1 cellular context compared by ENCODE assay signal in genomic region chr20:57547250-57547649, GRCh38.
TF ChIP-seq lines count a peak whose summit lies in the region.

No MANE protein-coding gene starts in this region.

TF ChIP-seq in HepG2, 621 proteins besides CTCF, POLR2A, EP300 and RAD21 (continued from another document and continues in another):
- TF ChIP-seq ZBTB2 (CRISPR knock-in tag; IDR thresholded peaks at IDR 0.05; ENCODE audit: low read depth) (no peak), PPARG (CRISPR knock-in tag; conservative IDR thresholded peaks at IDR 0.05) (0 out of 2 replicates have a peak, but pooled peaks have one; percentile 13), CHD2 (IDR thresholded peaks at IDR 0.05; ENCODE audit: low read depth, low read length) (no peak), ZNF335 (CRISPR knock-in tag; IDR thresholded peaks at IDR 0.05) (no peak), GPBP1L1 (CRISPR knock-in tag; IDR thresholded peaks at IDR 0.05) (no peak), KDM6A (CRISPR knock-in tag; IDR thresholded peaks at IDR 0.05; ENCODE audit: low read depth) (0 out of 2 replicates have a peak, but pooled peaks have one; percentile 68), ZMYM3 (CRISPR knock-in tag; IDR thresholded peaks at IDR 0.05) (peak; percentile 63; the same call in 1 of the 2 replicates), IRF9 (CRISPR knock-in tag; IDR thresholded peaks at IDR 0.05; ENCODE audit: borderline replicate concordance) (no peak; the same call in 1 of the 2 replicates), ZNF766 (CRISPR knock-in tag; IDR thresholded peaks at IDR 0.05; ENCODE audit: borderline replicate concordance) (no peak), CBX1 (IDR thresholded peaks at IDR 0.05; ENCODE audit: low read depth) (no peak), ZNF460 (CRISPR knock-in tag; IDR thresholded peaks at IDR 0.05; ENCODE audit: borderline replicate concordance) (no peak), FLYWCH1 (CRISPR knock-in tag; IDR thresholded peaks at IDR 0.05) (no peak), BRF2 (CRISPR knock-in tag; IDR thresholded peaks at IDR 0.05) (no peak), CENPT (CRISPR knock-in tag; IDR thresholded peaks at IDR 0.05; ENCODE audit: low read depth) (no peak), ELF4 (CRISPR knock-in tag; IDR thresholded peaks at IDR 0.05; ENCODE audit: borderline replicate concordance) (no peak), DR1 (CRISPR knock-in tag; IDR thresholded peaks at IDR 0.05) (no peak), SP140L (CRISPR knock-in tag; IDR thresholded peaks at IDR 0.05; ENCODE audit: borderline replicate concordance) (no peak), ZFYVE20 (CRISPR knock-in tag; IDR thresholded peaks at IDR 0.05; ENCODE audit: borderline replicate concordance, low read depth) (no peak), PLSCR1 (CRISPR knock-in tag; IDR thresholded peaks at IDR 0.05; ENCODE audit: borderline replicate concordance) (no peak), GRHL1 (CRISPR knock-in tag; conservative IDR thresholded peaks at IDR 0.05) (no peak), ZZZ3 (CRISPR knock-in tag; IDR thresholded peaks at IDR 0.05; ENCODE audit: borderline replicate concordance) (no peak), HNRNPK (IDR thresholded peaks at IDR 0.05; ENCODE audit: low read depth, low read length, poor library complexity, severe bottlenecking) (no peak), ZNF841 (CRISPR knock-in tag; IDR thresholded peaks at IDR 0.05; ENCODE audit: borderline replicate concordance) (no peak), ZC3H4 (CRISPR knock-in tag; IDR thresholded peaks at IDR 0.05; ENCODE audit: borderline replicate concordance) (no peak), KDM2A (CRISPR knock-in tag; IDR thresholded peaks at IDR 0.05; ENCODE audit: borderline replicate concordance, low read depth) (no peak; the same call in 1 of the 2 replicates), E2F5 (CRISPR knock-in tag; conservative IDR thresholded peaks at IDR 0.05) (no peak), KLF15 (CRISPR knock-in tag; IDR thresholded peaks at IDR 0.05; ENCODE audit: borderline replicate concordance) (no peak), PAX8 (CRISPR knock-in tag; IDR thresholded peaks at IDR 0.05; ENCODE audit: borderline replicate concordance) (no peak), FOXC1 (CRISPR knock-in tag; IDR thresholded peaks at IDR 0.05; ENCODE audit: borderline replicate concordance) (no peak), ZNF564 (CRISPR knock-in tag; IDR thresholded peaks at IDR 0.05) (no peak), GPN1 (CRISPR knock-in tag; IDR thresholded peaks at IDR 0.05; ENCODE audit: borderline replicate concordance) (no peak), ZNF3 (CRISPR knock-in tag; IDR thresholded peaks at IDR 0.05) (no peak), ADNP (CRISPR knock-in tag; IDR thresholded peaks at IDR 0.05) (no peak), NR3C1 (CRISPR knock-in tag; IDR thresholded peaks at IDR 0.05) (no peak), GABPB1 (CRISPR knock-in tag; IDR thresholded peaks at IDR 0.05) (peak; percentile 49), ZBTB10 (CRISPR knock-in tag; IDR thresholded peaks at IDR 0.05; ENCODE audit: borderline replicate concordance) (no peak)
- TF ChIP-seq, protein P1, sequence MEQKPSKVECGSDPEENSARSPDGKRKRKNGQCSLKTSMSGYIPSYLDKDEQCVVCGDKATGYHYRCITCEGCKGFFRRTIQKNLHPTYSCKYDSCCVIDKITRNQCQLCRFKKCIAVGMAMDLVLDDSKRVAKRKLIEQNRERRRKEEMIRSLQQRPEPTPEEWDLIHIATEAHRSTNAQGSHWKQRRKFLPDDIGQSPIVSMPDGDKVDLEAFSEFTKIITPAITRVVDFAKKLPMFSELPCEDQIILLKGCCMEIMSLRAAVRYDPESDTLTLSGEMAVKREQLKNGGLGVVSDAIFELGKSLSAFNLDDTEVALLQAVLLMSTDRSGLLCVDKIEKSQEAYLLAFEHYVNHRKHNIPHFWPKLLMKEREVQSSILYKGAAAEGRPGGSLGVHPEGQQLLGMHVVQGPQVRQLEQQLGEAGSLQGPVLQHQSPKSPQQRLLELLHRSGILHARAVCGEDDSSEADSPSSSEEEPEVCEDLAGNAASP (CRISPR knock-in tag; IDR thresholded peaks at IDR 0.05; ENCODE audit: borderline replicate concordance) = peak; percentile 44; the same call in 1 of the 2 replicates
- TF ChIP-seq, protein P2, sequence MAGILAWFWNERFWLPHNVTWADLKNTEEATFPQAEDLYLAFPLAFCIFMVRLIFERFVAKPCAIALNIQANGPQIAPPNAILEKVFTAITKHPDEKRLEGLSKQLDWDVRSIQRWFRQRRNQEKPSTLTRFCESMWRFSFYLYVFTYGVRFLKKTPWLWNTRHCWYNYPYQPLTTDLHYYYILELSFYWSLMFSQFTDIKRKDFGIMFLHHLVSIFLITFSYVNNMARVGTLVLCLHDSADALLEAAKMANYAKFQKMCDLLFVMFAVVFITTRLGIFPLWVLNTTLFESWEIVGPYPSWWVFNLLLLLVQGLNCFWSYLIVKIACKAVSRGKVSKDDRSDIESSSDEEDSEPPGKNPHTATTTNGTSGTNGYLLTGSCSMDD (CRISPR knock-in tag; IDR thresholded peaks at IDR 0.05) = no peak
- TF ChIP-seq, protein P3, sequence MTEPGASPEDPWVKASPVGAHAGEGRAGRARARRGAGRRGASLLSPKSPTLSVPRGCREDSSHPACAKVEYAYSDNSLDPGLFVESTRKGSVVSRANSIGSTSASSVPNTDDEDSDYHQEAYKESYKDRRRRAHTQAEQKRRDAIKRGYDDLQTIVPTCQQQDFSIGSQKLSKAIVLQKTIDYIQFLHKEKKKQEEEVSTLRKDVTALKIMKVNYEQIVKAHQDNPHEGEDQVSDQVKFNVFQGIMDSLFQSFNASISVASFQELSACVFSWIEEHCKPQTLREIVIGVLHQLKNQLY (CRISPR knock-in tag; IDR thresholded peaks at IDR 0.05) = peak; percentile 99
- TF ChIP-seq, protein P4, sequence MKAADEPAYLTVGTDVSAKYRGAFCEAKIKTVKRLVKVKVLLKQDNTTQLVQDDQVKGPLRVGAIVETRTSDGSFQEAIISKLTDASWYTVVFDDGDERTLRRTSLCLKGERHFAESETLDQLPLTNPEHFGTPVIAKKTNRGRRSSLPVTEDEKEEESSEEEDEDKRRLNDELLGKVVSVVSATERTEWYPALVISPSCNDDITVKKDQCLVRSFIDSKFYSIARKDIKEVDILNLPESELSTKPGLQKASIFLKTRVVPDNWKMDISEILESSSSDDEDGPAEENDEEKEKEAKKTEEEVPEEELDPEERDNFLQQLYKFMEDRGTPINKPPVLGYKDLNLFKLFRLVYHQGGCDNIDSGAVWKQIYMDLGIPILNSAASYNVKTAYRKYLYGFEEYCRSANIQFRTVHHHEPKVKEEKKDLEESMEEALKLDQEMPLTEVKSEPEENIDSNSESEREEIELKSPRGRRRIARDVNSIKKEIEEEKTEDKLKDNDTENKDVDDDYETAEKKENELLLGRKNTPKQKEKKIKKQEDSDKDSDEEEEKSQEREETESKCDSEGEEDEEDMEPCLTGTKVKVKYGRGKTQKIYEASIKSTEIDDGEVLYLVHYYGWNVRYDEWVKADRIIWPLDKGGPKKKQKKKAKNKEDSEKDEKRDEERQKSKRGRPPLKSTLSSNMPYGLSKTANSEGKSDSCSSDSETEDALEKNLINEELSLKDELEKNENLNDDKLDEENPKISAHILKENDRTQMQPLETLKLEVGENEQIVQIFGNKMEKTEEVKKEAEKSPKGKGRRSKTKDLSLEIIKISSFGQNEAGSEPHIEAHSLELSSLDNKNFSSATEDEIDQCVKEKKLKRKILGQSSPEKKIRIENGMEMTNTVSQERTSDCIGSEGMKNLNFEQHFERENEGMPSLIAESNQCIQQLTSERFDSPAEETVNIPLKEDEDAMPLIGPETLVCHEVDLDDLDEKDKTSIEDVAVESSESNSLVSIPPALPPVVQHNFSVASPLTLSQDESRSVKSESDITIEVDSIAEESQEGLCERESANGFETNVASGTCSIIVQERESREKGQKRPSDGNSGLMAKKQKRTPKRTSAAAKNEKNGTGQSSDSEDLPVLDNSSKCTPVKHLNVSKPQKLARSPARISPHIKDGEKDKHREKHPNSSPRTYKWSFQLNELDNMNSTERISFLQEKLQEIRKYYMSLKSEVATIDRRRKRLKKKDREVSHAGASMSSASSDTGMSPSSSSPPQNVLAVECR (CRISPR knock-in tag; IDR thresholded peaks at IDR 0.05; ENCODE audit: borderline replicate concordance) = 0 out of 2 replicates have a peak, but pooled peaks have one; percentile 13
